2 cellular contexts compared by ENCODE assay signal in genomic region chr16:30875881-30876791, GRCh38.
TF ChIP-seq lines count a peak whose summit lies in the region.

No MANE protein-coding gene starts in this region.

TF ChIP-seq in GM12878, 131 proteins besides CTCF, POLR2A, EP300 and RAD21 (continued from another document):
- TF ChIP-seq POLR2AphosphoS5 (IDR thresholded peaks at IDR 0.05; ENCODE audit: low read length), result peak; percentile 65
- TF ChIP-seq DPF2 (IDR thresholded peaks at IDR 0.05), result peak; percentile 79
- peak; percentile 84 for TF ChIP-seq NBN (IDR thresholded peaks at IDR 0.05)
- TF ChIP-seq CEBPZ (IDR thresholded peaks at IDR 0.05; ENCODE audit: low read depth, low read length), result no peak
- peak; percentile 80 for TF ChIP-seq HDGF (IDR thresholded peaks at IDR 0.05)
- peak in 1 of 2 experiments; percentile 70; a peak in 2 of 4 replicates for TF ChIP-seq ETV6 (conservative IDR thresholded peaks at IDR 0.05 in 1 of 2, IDR thresholded peaks at IDR 0.05 in 1 of 2; ENCODE audit: borderline replicate concordance in 1 of 2, low read depth in 1 of 2)
- TF ChIP-seq LARP7 (IDR thresholded peaks at IDR 0.05), result peak; percentile 68; the same call in 1 of the 2 replicates
- TF ChIP-seq MEF2A (IDR thresholded peaks at IDR 0.05; ENCODE audit: insufficient read depth, low read depth, low read length), result peak; percentile 30; the same call in 1 of the 2 replicates
- TF ChIP-seq ZBTB4 (CRISPR knock-in tag; IDR thresholded peaks at IDR 0.05), result no peak
- peak; percentile 42; the same call in 1 of the 2 replicates for TF ChIP-seq RUNX3 (IDR thresholded peaks at IDR 0.05; ENCODE audit: low read length)

TF ChIP-seq in HepG2, 621 proteins besides CTCF, POLR2A, EP300 and RAD21 (continued from another document and continues in another):
- TF ChIP-seq, protein P1, sequence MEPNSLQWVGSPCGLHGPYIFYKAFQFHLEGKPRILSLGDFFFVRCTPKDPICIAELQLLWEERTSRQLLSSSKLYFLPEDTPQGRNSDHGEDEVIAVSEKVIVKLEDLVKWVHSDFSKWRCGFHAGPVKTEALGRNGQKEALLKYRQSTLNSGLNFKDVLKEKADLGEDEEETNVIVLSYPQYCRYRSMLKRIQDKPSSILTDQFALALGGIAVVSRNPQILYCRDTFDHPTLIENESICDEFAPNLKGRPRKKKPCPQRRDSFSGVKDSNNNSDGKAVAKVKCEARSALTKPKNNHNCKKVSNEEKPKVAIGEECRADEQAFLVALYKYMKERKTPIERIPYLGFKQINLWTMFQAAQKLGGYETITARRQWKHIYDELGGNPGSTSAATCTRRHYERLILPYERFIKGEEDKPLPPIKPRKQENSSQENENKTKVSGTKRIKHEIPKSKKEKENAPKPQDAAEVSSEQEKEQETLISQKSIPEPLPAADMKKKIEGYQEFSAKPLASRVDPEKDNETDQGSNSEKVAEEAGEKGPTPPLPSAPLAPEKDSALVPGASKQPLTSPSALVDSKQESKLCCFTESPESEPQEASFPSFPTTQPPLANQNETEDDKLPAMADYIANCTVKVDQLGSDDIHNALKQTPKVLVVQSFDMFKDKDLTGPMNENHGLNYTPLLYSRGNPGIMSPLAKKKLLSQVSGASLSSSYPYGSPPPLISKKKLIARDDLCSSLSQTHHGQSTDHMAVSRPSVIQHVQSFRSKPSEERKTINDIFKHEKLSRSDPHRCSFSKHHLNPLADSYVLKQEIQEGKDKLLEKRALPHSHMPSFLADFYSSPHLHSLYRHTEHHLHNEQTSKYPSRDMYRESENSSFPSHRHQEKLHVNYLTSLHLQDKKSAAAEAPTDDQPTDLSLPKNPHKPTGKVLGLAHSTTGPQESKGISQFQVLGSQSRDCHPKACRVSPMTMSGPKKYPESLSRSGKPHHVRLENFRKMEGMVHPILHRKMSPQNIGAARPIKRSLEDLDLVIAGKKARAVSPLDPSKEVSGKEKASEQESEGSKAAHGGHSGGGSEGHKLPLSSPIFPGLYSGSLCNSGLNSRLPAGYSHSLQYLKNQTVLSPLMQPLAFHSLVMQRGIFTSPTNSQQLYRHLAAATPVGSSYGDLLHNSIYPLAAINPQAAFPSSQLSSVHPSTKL (CRISPR knock-in tag; IDR thresholded peaks at IDR 0.05), result no peak
- TF ChIP-seq ZMYM4 (CRISPR knock-in tag; IDR thresholded peaks at IDR 0.05) (no peak), SKIL (CRISPR knock-in tag; IDR thresholded peaks at IDR 0.05; ENCODE audit: borderline replicate concordance) (no peak), NFKBIZ (CRISPR knock-in tag; IDR thresholded peaks at IDR 0.05) (0 out of 2 replicates have a peak, but pooled peaks have one; percentile 26), SPEN (CRISPR knock-in tag; IDR thresholded peaks at IDR 0.05; ENCODE audit: low read depth) (no peak), E2F1 (CRISPR knock-in tag; IDR thresholded peaks at IDR 0.05) (no peak), SIX1 (CRISPR knock-in tag; IDR thresholded peaks at IDR 0.05; ENCODE audit: borderline replicate concordance) (no peak), ZBTB42 (CRISPR knock-in tag; IDR thresholded peaks at IDR 0.05) (no peak), HOXA7 (CRISPR knock-in tag; IDR thresholded peaks at IDR 0.05) (no peak), HDAC6 (IDR thresholded peaks at IDR 0.05; ENCODE audit: low read depth, low read length) (no peak), ZFYVE20 (CRISPR knock-in tag; IDR thresholded peaks at IDR 0.05; ENCODE audit: borderline replicate concordance, low read depth) (0 out of 2 replicates have a peak, but pooled peaks have one; percentile 28), SRSF4 (IDR thresholded peaks at IDR 0.05; ENCODE audit: low read depth, low read length, poor library complexity, severe bottlenecking) (no peak), ARNT2 (CRISPR knock-in tag; IDR thresholded peaks at IDR 0.05; ENCODE audit: low read depth) (no peak), ZNF34 (CRISPR knock-in tag; IDR thresholded peaks at IDR 0.05; ENCODE audit: borderline replicate concordance) (no peak), ZNF333 (CRISPR knock-in tag; IDR thresholded peaks at IDR 0.05; ENCODE audit: borderline replicate concordance) (no peak), ZKSCAN8 (CRISPR knock-in tag; IDR thresholded peaks at IDR 0.05; ENCODE audit: borderline replicate concordance) (peak; percentile 99), HMGA1 (CRISPR knock-in tag; conservative IDR thresholded peaks at IDR 0.05) (no peak), NR1H2 (CRISPR knock-in tag; IDR thresholded peaks at IDR 0.05; ENCODE audit: borderline replicate concordance, low read depth) (no peak), FOSL2 (CRISPR knock-in tag; IDR thresholded peaks at IDR 0.05) (0 out of 2 replicates have a peak, but pooled peaks have one; percentile 10), ZNF605 (CRISPR knock-in tag; IDR thresholded peaks at IDR 0.05) (0 out of 2 replicates have a peak, but pooled peaks have one; percentile 18), GATA4 (IDR thresholded peaks at IDR 0.05; ENCODE audit: borderline replicate concordance, low read depth) (no peak), ZNF615 (CRISPR knock-in tag; IDR thresholded peaks at IDR 0.05; ENCODE audit: borderline replicate concordance) (peak; percentile 58; the same call in 1 of the 2 replicates), NR2F2 (IDR thresholded peaks at IDR 0.05; ENCODE audit: borderline replicate concordance, low read depth) (no peak), ZBTB7A (CRISPR knock-in tag; IDR thresholded peaks at IDR 0.05) (peak; percentile 55; the same call in 1 of the 2 replicates), FOXC1 (CRISPR knock-in tag; IDR thresholded peaks at IDR 0.05; ENCODE audit: borderline replicate concordance) (0 out of 2 replicates have a peak, but pooled peaks have one; percentile 18), TGIF2 (CRISPR knock-in tag; IDR thresholded peaks at IDR 0.05) (0 out of 2 replicates have a peak, but pooled peaks have one; percentile 47), KDM2A (CRISPR knock-in tag; IDR thresholded peaks at IDR 0.05; ENCODE audit: borderline replicate concordance, low read depth) (peak; percentile 2; the same call in 1 of the 2 replicates), MIER3 (CRISPR knock-in tag; IDR thresholded peaks at IDR 0.05; ENCODE audit: borderline replicate concordance) (0 out of 2 replicates have a peak, but pooled peaks have one; percentile 18)
- TF ChIP-seq, protein P2, sequence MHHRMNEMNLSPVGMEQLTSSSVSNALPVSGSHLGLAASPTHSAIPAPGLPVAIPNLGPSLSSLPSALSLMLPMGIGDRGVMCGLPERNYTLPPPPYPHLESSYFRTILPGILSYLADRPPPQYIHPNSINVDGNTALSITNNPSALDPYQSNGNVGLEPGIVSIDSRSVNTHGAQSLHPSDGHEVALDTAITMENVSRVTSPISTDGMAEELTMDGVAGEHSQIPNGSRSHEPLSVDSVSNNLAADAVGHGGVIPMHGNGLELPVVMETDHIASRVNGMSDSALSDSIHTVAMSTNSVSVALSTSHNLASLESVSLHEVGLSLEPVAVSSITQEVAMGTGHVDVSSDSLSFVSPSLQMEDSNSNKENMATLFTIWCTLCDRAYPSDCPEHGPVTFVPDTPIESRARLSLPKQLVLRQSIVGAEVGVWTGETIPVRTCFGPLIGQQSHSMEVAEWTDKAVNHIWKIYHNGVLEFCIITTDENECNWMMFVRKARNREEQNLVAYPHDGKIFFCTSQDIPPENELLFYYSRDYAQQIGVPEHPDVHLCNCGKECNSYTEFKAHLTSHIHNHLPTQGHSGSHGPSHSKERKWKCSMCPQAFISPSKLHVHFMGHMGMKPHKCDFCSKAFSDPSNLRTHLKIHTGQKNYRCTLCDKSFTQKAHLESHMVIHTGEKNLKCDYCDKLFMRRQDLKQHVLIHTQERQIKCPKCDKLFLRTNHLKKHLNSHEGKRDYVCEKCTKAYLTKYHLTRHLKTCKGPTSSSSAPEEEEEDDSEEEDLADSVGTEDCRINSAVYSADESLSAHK (CRISPR knock-in tag; IDR thresholded peaks at IDR 0.05; ENCODE audit: borderline replicate concordance), result no peak
- TF ChIP-seq, protein P3, sequence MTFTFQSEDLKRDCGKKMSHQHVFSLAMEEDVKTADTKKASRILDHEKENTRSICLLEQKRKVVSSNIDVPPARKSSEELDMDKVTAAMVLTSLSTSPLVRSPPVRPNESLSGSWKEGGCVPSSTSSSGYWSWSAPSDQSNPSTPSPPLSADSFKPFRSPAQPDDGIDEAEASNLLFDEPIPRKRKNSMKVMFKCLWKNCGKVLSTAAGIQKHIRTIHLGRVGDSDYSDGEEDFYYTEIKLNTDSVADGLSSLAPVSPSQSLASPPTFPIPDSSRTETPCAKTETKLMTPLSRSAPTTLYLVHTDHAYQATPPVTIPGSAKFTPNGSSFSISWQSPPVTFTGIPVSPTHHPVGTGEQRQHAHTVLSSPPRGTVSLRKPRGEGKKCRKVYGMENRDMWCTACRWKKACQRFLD (CRISPR knock-in tag; IDR thresholded peaks at IDR 0.05; ENCODE audit: borderline replicate concordance), result no peak
- TF ChIP-seq, protein P4, sequence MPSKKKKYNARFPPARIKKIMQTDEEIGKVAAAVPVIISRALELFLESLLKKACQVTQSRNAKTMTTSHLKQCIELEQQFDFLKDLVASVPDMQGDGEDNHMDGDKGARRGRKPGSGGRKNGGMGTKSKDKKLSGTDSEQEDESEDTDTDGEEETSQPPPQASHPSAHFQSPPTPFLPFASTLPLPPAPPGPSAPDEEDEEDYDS (CRISPR knock-in tag; IDR thresholded peaks at IDR 0.05), result 0 out of 2 replicates have a peak, but pooled peaks have one; percentile 21
- TF ChIP-seq, protein P5, sequence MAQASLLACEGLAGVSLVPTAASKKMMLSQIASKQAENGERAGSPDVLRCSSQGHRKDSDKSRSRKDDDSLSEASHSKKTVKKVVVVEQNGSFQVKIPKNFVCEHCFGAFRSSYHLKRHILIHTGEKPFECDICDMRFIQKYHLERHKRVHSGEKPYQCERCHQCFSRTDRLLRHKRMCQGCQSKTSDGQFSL (CRISPR knock-in tag; IDR thresholded peaks at IDR 0.05), result peak; percentile 87; the same call in 1 of the 2 replicates
- TF ChIP-seq, protein P6, sequence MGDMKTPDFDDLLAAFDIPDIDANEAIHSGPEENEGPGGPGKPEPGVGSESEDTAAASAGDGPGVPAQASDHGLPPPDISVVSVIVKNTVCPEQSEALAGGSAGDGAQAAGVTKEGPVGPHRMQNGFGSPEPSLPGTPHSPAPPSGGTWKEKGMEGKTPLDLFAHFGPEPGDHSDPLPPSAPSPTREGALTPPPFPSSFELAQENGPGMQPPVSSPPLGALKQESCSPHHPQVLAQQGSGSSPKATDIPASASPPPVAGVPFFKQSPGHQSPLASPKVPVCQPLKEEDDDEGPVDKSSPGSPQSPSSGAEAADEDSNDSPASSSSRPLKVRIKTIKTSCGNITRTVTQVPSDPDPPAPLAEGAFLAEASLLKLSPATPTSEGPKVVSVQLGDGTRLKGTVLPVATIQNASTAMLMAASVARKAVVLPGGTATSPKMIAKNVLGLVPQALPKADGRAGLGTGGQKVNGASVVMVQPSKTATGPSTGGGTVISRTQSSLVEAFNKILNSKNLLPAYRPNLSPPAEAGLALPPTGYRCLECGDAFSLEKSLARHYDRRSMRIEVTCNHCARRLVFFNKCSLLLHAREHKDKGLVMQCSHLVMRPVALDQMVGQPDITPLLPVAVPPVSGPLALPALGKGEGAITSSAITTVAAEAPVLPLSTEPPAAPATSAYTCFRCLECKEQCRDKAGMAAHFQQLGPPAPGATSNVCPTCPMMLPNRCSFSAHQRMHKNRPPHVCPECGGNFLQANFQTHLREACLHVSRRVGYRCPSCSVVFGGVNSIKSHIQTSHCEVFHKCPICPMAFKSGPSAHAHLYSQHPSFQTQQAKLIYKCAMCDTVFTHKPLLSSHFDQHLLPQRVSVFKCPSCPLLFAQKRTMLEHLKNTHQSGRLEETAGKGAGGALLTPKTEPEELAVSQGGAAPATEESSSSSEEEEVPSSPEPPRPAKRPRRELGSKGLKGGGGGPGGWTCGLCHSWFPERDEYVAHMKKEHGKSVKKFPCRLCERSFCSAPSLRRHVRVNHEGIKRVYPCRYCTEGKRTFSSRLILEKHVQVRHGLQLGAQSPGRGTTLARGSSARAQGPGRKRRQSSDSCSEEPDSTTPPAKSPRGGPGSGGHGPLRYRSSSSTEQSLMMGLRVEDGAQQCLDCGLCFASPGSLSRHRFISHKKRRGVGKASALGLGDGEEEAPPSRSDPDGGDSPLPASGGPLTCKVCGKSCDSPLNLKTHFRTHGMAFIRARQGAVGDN (CRISPR knock-in tag; IDR thresholded peaks at IDR 0.05), result no peak; the same call in 1 of the 2 replicates
